6 cellular contexts compared by ENCODE assay signal in genomic region chr5:142013734-142014495, GRCh38. TPM values are rescaled to one million over a fixed set of nuclear protein-coding genes. Genes with fewer than 3 reads are reported as not detected.
DNase-seq lines count a peak whose midpoint lies in the region; ATAC-seq and TF ChIP-seq lines count a peak whose summit lies in the region.

No MANE protein-coding gene starts in this region.

- TF ChIP-seq CTCF in stomach (IDR thresholded peaks at IDR 0.05), result no peak

- H3K27me3 ChIP-seq in stomach, result no peaks in the 10 kb centered on the region

- DNase-seq in activated CD8-positive, alpha-beta memory T cell treated with anti-CD3 and anti-CD28 coated beads, Interleukin-2, amount 50 U/mL, for 48 hours, result peak; percentile 65
- no peak for DNase-seq in activated CD8-positive, alpha-beta memory T cell treated with anti-CD3 and anti-CD28 coated beads for 24 hours
- DNase-seq in fibroblast of peridontal ligament (ENCODE audit: extremely low read depth) (peak; percentile 59), stomach (no peak), iPS-NIHi11 (ENCODE audit: low spot score) (no peak)

- ATAC-seq in GM19463 (IDR thresholded peaks at IDR 0.05; ENCODE audit: unreplicated experiment), result no peak

- peaks cover 12 to 47% (median 25%) of the 10 kb centered on the region in 4 donors for H3K4me1 ChIP-seq in stomach

- intact Hi-C loops in stomach (cut with DNase I; ENCODE audit: low total_unique reads), result loop anchor here (10.0 kb wide), 1 partner anchor 131 kb away; no protein-coding TSS in a partner anchor

- 77 to 87% (median 82%) methylated on average over 16 of the region's 16 CpGs for WGBS in stomach, 5 donors

- peaks cover 0 to 8% (median 2%) of the 10 kb centered on the region in 4 donors for H3K36me3 ChIP-seq in stomach

- no peak for TF ChIP-seq POLR2A in stomach (IDR thresholded peaks at IDR 0.05)

- TF ChIP-seq EP300 in stomach (IDR thresholded peaks at IDR 0.05), result no peak

- peak overlapping the region in 4 of 5 donors; percentile 87 to 92 (median 91) for H3K27ac ChIP-seq in stomach

- H3K9me3 ChIP-seq in stomach, result no peaks in the 10 kb centered on the region

- peak overlapping the region in 1 of 4 donors; percentile 73 for H3K4me3 ChIP-seq in stomach

RNA-seq across cellular contexts. Expression of gene GNPDA1, which starts 1.1 kb away (rescaled TPM):
- total RNA-seq in stomach, result 10 to 100 TPM in 2 of 5 donors, 1 to 10 TPM in 3; 2.7 to 14.1 (median 5.8) TPM
- polyA plus RNA-seq in stomach, result 10 to 100 TPM; 11.9 to 18.9 (median 12.2) TPM

RNA-seq across cellular contexts. Expression of gene RNF14, which starts 45.0 kb away (rescaled TPM):
- total RNA-seq in stomach, result 10 to 100 TPM; 24.2 to 67.4 (median 43.2) TPM
- polyA plus RNA-seq in stomach, result 10 to 100 TPM; 14.4 to 26.1 (median 25.5) TPM

RNA-seq across cellular contexts. Expression of gene PCDH12, which starts 55.9 kb away (rescaled TPM):
- 1 to 10 TPM; 1.2 to 7.0 (median 3.7) TPM for total RNA-seq in stomach
- under 1 TPM; 0.35 to 0.46 (median 0.37) TPM for polyA plus RNA-seq in stomach

Comparison
In these comparisons a context has a peak if more than half of its experiments do, and no peak if none do; other contexts are left out.
1. DNase-seq: peak in activated CD8-positive, alpha-beta memory T cell treated with anti-CD3 and anti-CD28 coated beads, Interleukin-2, amount 50 U/mL, for 48 hours (single experiment) and fibroblast of peridontal ligament (single experiment); none in activated CD8-positive, alpha-beta memory T cell treated with anti-CD3 and anti-CD28 coated beads for 24 hours (single experiment), stomach (single experiment) and iPS-NIHi11 (single experiment).